Comparison of ENCODE assay signal across 15 cellular contexts in genomic region chr1:21866629-21867009, GRCh38. TPM values are rescaled to one million over a fixed set of nuclear protein-coding genes. Genes with fewer than 3 reads are reported as not detected.
DNase-seq lines count a peak whose midpoint lies in the region; ATAC-seq and TF ChIP-seq lines count a peak whose summit lies in the region.
"Had no signal": no experiment of that assay in that cellular context is flagged by ENCODE, and none has a peak within 500 bp of the region (broad histone marks: within the 10 kb centered on the region; RNA-seq: fewer than 3 reads in every experiment).

No MANE protein-coding gene starts in this region.

- no peak for ATAC-seq in GM18909 (IDR thresholded peaks at IDR 0.05; ENCODE audit: poor library complexity, unreplicated experiment)
- ATAC-seq: left cardiac atrium had no signal

- H3K4me1 ChIP-seq in H9 (ENCODE audit: insufficient read depth, low read length): peaks cover 7% of the 10 kb centered on the region; the same call in 1 of the 2 replicates

- no peak overlapping the region for H2BK20ac ChIP-seq in H9 (ENCODE audit: low read depth, low read length, poor library complexity, severe bottlenecking)

- H3T11ph ChIP-seq in H9 (ENCODE audit: low read length): no peak overlapping the region

- peak overlapping the region in 2 of 3 experiments; percentile 41 to 54; a peak in 5 of 7 replicates for H3K27ac Mint-ChIP-seq in H9
- H3K27ac Mint-ChIP-seq in progenitor cell of endocrine pancreas: peak overlapping the region; percentile 78
- H3K27ac Mint-ChIP-seq in Calu3 (ENCODE audit: unreplicated experiment): no peak overlapping the region

- H3K9me3 Mint-ChIP-seq in H9: no peaks in the 10 kb centered on the region
- no peaks in the 10 kb centered on the region for H3K9me3 Mint-ChIP-seq in progenitor cell of endocrine pancreas (ENCODE audit: low read depth)
- no peaks in the 10 kb centered on the region for H3K9me3 Mint-ChIP-seq in Calu3 (ENCODE audit: low read depth, unreplicated experiment)

- H3K4ac ChIP-seq in H9 (ENCODE audit: low read depth, low read length): no peak overlapping the region

- no peak for DNase-seq in H9
- DNase-seq in RPMI7951 (ENCODE audit: low read depth): peak; percentile 29
- DNase-seq in progenitor cell of endocrine pancreas (ENCODE audit: low spot score, unreplicated experiment): no peak
- DNase-seq in OCI-M1 (lab: John Stamatoyannopoulos, UW): no peak
- no peak for DNase-seq in Calu3
- DNase-seq in iPS-NIHi7 (ENCODE audit: extremely low spot score): no peak
- DNase-seq: dermis blood vessel endothelial cell, left cardiac atrium had no signal

- H3K4me2 ChIP-seq in H9 (ENCODE audit: insufficient read depth, insufficient read length, low read length): no peak overlapping the region
- H3K4me2 ChIP-seq: PC-9 had no signal

- H3K79me2 ChIP-seq in H9 (ENCODE audit: insufficient read depth, low read length): no peaks in the 10 kb centered on the region

- TF ChIP-seq CTCF in GM12873 (IDR thresholded peaks at IDR 0.05; ENCODE audit: insufficient read depth, low read depth, low read length, missing control alignments) (peak; percentile 35), H9 (conservative IDR thresholded peaks at IDR 0.05) (no peak), progenitor cell of endocrine pancreas (IDR thresholded peaks at IDR 0.05; ENCODE audit: unreplicated experiment) (no peak), Calu3 (IDR thresholded peaks at IDR 0.05; ENCODE audit: unreplicated experiment) (no peak)

- WGBS in H9 (ENCODE audit: extremely low coverage, insufficient read length, low lambda C conversion rate): no CpG with 5 or more reads among the region's 2 CpGs

- H3K36me3 Mint-ChIP-seq in H9 (ENCODE audit: insufficient read depth in 1 of 3, low read depth in 3 of 3): peaks cover 19 to 48% (median 32%) of the 10 kb centered on the region in 3 experiments; a peak in 6 of 7 replicates
- peaks cover 32% of the 10 kb centered on the region for H3K36me3 Mint-ChIP-seq in progenitor cell of endocrine pancreas (ENCODE audit: insufficient read depth)
- H3K36me3 Mint-ChIP-seq in Calu3 (ENCODE audit: insufficient read depth, unreplicated experiment): peaks cover 84% of the 10 kb centered on the region

- H3K18ac ChIP-seq in H9 (ENCODE audit: insufficient read length, low read depth, low read length): no peak overlapping the region

- peaks cover 17 to 25% of the 10 kb centered on the region in 2 experiments for H3K4me1 Mint-ChIP-seq in H9
- H3K4me1 Mint-ChIP-seq in progenitor cell of endocrine pancreas (ENCODE audit: low read depth): peaks cover 9% of the 10 kb centered on the region
- peaks cover 25% of the 10 kb centered on the region for H3K4me1 Mint-ChIP-seq in Calu3 (ENCODE audit: low read depth, unreplicated experiment)

- H4K8ac ChIP-seq in H9 (replicated peaks; ENCODE audit: insufficient read length, low read depth, low read length): no peak overlapping the region

- H4K5ac ChIP-seq in H9 (ENCODE audit: insufficient read length, low read depth, low read length): no peak overlapping the region

- H3K23me2 ChIP-seq in H9 (ENCODE audit: insufficient read length, low read depth, low read length, poor library complexity, severe bottlenecking): no peaks in the 10 kb centered on the region

- H3K14ac ChIP-seq in H9 (ENCODE audit: insufficient read depth, low read length): no peak overlapping the region; the same call in 1 of the 2 replicates

- no peak overlapping the region for H3K27ac ChIP-seq in H9 (ENCODE audit: insufficient read length, low read depth, low read length)
- H3K27ac ChIP-seq: C4-2B, PC-9, WERI-Rb-1 had no signal

- no peak overlapping the region for H4K91ac ChIP-seq in H9 (ENCODE audit: insufficient read length, low read depth, low read length)

- no TSS peak for BruUV-seq in Calu3 (replicated peaks; lab: Mats Ljungman, UMichigan)

- no peak overlapping the region for H2AK5ac ChIP-seq in H9 (ENCODE audit: insufficient read length, low read length)

- H3K4me3 Mint-ChIP-seq in H9 (no peak overlapping the region), progenitor cell of endocrine pancreas (ENCODE audit: low read depth) (no peak overlapping the region), Calu3 (ENCODE audit: low read depth, unreplicated experiment) (no peak overlapping the region)

- CTCF ChIA-PET in Calu3 (lab: Charles Lee): no interaction called here

- H3K56ac ChIP-seq in H9 (ENCODE audit: insufficient read length, low read depth, low read length): no peak overlapping the region

- intact Hi-C loops in Calu3 (cut with micrococcal nuclease; ENCODE audit: unreplicated experiment): no loop called here

- H3K9me3 ChIP-seq in H9 (ENCODE audit: control insufficient read depth, low read depth, low read length): no peaks in the 10 kb centered on the region
- H3K9me3 ChIP-seq: thoracic aorta had no signal

- no peak overlapping the region for H2BK5ac ChIP-seq in H9 (ENCODE audit: insufficient read length, low read length)

- no peak overlapping the region for H3K23ac ChIP-seq in H9 (ENCODE audit: insufficient read length, low read depth, low read length)

- H3K27me3 ChIP-seq in H9 (ENCODE audit: insufficient read depth, low read length): no peaks in the 10 kb centered on the region

- H2BK15ac ChIP-seq in H9 (ENCODE audit: low read depth, low read length): no peak overlapping the region

- H3K79me1 ChIP-seq in H9 (ENCODE audit: insufficient read depth, low read depth, low read length, poor library complexity, severe bottlenecking): no peaks in the 10 kb centered on the region

- no peak overlapping the region for H3K9ac ChIP-seq in H9 (ENCODE audit: extremely low read depth, insufficient read length, low read length)

- H2BK120ac ChIP-seq in H9 (ENCODE audit: low read depth, low read length, poor library complexity, severe bottlenecking): no peak overlapping the region

- H2BK12ac ChIP-seq in H9 (ENCODE audit: insufficient read length, low read depth, low read length): no peak overlapping the region

- no peak overlapping the region for H2AFZ ChIP-seq in H9 (ENCODE audit: low read length)
- H2AFZ ChIP-seq: PC-9 had no signal

- no peaks in the 10 kb centered on the region for H3K27me3 Mint-ChIP-seq in H9 (ENCODE audit: low read depth)
- H3K27me3 Mint-ChIP-seq in progenitor cell of endocrine pancreas: no peaks in the 10 kb centered on the region
- H3K27me3 Mint-ChIP-seq in Calu3 (ENCODE audit: unreplicated experiment): no peaks in the 10 kb centered on the region

- peaks cover 2% of the 10 kb centered on the region for H4K20me1 ChIP-seq in H9 (ENCODE audit: control insufficient read depth, insufficient read depth, insufficient read length)

RNA-seq across cellular contexts. Expression of gene LDLRAD2, which starts 54.6 kb away (rescaled TPM):
- total RNA-seq in H9 (2021): 0.88 and 1.0 TPM in 2 replicates
- total RNA-seq in RPMI7951 (2014; rRNA removed; shearing (Covaris generic)): not detected in 2 replicates
- 0.55 and 0.77 TPM in 2 replicates for total RNA-seq in progenitor cell of endocrine pancreas
- 0.12 TPM in 1 of 2 replicates, not detected in the other for total RNA-seq in Calu3 (2022)
- total RNA-seq: HT1080, PC-9 had no signal
